ENCODE assay signal across 14 cellular contexts in the genomic region with DNA sequence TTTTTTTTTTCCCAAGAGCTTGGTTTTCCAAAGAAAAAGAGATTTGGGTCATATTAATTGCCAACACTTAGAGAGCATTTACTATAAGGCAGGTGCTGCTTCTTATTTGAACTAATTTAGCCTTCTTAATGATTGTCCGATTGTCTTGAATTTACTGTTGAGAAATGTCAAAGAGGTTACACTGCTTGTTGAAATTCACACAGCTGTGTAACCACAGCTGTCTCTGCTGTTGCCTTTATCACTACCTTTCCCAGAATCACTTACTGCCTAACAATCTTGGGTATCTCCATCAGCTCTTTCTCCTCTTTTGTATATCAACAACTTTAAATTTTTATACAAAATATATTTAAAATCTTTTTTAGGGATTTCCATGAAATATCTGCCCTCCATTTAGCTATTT.
"Had no signal": no experiment of that assay in that cellular context is flagged by ENCODE, and none has a peak within 500 bp of the region (broad histone marks: within the 10 kb centered on the region; RNA-seq: fewer than 3 reads in every experiment).

No MANE protein-coding gene starts in this region.

- ATAC-seq: effector memory CD8-positive, alpha-beta T cell; foreskin keratinocyte; left colon; mucosa of descending colon; naive thymus-derived CD8-positive, alpha-beta T cell; stimulated activated memory B cell treated with anti-CD40 and anti-IgM and Interleukin-4, amounts not matched to agents 10 μg/mL and 1 μg/mL and 100 μg/mL, for 72 hours had no signal

- H3K4me3 ChIP-seq: esophagus squamous epithelium, mucosa of descending colon, testis, transverse colon had no signal

- H3K4me1 ChIP-seq: testis had no signal

- H3K9me3 ChIP-seq: esophagus squamous epithelium, mucosa of descending colon, neutrophil, testis, transverse colon had no signal

- H3K36me3 ChIP-seq: esophagus squamous epithelium, neutrophil, transverse colon had no signal

- DNase-seq: effector memory CD8-positive, alpha-beta T cell; esophagus squamous epithelium; foreskin keratinocyte; left colon; mesendoderm; mucosa of descending colon; naive thymus-derived CD8-positive, alpha-beta T cell; posterior cingulate gyrus; stimulated activated CD4-positive, alpha-beta T cell treated with anti-CD3 and anti-CD28 coated beads, Interleukin-4, amount 100 ng/mL, for 24 hours; testis; transverse colon had no signal

- H3K27ac ChIP-seq: epithelial cell of prostate, esophagus squamous epithelium, foreskin keratinocyte, testis had no signal

- H3K27me3 ChIP-seq: esophagus squamous epithelium, foreskin keratinocyte, neutrophil, testis, transverse colon had no signal
